Comparison of ENCODE assay signal across 9 cellular contexts in genomic region chr1:8020032-8020431, GRCh38. TPM values are rescaled to one million over a fixed set of nuclear protein-coding genes. Genes with fewer than 3 reads are reported as not detected.
DNase-seq lines count a peak whose midpoint lies in the region; ATAC-seq, FAIRE-seq and TF ChIP-seq lines count a peak whose summit lies in the region.
"Had no signal": no experiment of that assay in that cellular context is flagged by ENCODE, and none has a peak within 500 bp of the region (broad histone marks: within the 10 kb centered on the region; RNA-seq: fewer than 3 reads in every experiment).

No MANE protein-coding gene starts in this region.

- no peaks in the 10 kb centered on the region for H3K9me3 Mint-ChIP-seq in activated T-cell treated with anti-CD3 and anti-CD28 coated beads, Interleukin-2, amount 50 U/mL, for 24 hours

- H3K4me3 ChIP-seq in GM23248, result 0 out of 2 replicates have a peak overlapping the region, but pooled peaks have one; percentile 1
- H3K4me3 ChIP-seq in fibroblast of mammary gland (ENCODE audit: control insufficient read depth, low read depth, low read length), result no peak overlapping the region
- no peak overlapping the region for H3K4me3 ChIP-seq in prostate gland
- H3K4me3 ChIP-seq: heart left ventricle had no signal

- no peak overlapping the region for H2AFZ ChIP-seq in GM23248

- peak; percentile 95 for FAIRE-seq in RCC 7860 (lab: Jason Lieb, UNC)

- H3K36me3 ChIP-seq in GM23248 (ENCODE audit: low read depth) (no peaks in the 10 kb centered on the region), prostate gland (no peaks in the 10 kb centered on the region)
- H3K36me3 ChIP-seq: heart left ventricle had no signal

- H3K4me1 ChIP-seq in GM23248 (ENCODE audit: insufficient read depth) (peaks cover 83% of the 10 kb centered on the region), prostate gland (replicated peaks) (peaks cover 28% of the 10 kb centered on the region)

- TF ChIP-seq POLR2A in prostate gland (IDR thresholded peaks at IDR 0.05), result no peak

- H3K4me3 Mint-ChIP-seq in activated T-cell treated with anti-CD3 and anti-CD28 coated beads, Interleukin-2, amount 50 U/mL, for 24 hours, result no peak overlapping the region

- H3K36me3 Mint-ChIP-seq in activated T-cell treated with anti-CD3 and anti-CD28 coated beads, Interleukin-2, amount 50 U/mL, for 24 hours (ENCODE audit: low read depth), result no peaks in the 10 kb centered on the region

- H3K79me2 ChIP-seq in GM23248 (ENCODE audit: insufficient read depth), result peaks cover 96% of the 10 kb centered on the region

- H3K9me2 ChIP-seq in GM23248 (ENCODE audit: insufficient read depth), result no peaks in the 10 kb centered on the region

- peaks cover 7% of the 10 kb centered on the region; the same call in 1 of the 2 replicates for H4K20me1 ChIP-seq in GM23248 (ENCODE audit: insufficient read depth)

- peaks cover 48% of the 10 kb centered on the region for H3K27me3 Mint-ChIP-seq in activated T-cell treated with anti-CD3 and anti-CD28 coated beads, Interleukin-2, amount 50 U/mL, for 24 hours

- no peak for TF ChIP-seq CTCF in fibroblast of mammary gland (conservative IDR thresholded peaks at IDR 0.05; ENCODE audit: control insufficient read depth, insufficient read depth, low read depth, low read length)
- no peak for TF ChIP-seq CTCF in prostate gland (IDR thresholded peaks at IDR 0.05)

- no peak overlapping the region for H3K9ac ChIP-seq in GM23248

- in situ Hi-C loops in GM23248 (cut with MboI), result no loop called here

- H3F3A ChIP-seq in GM23248 (ENCODE audit: insufficient read depth), result peaks cover 81% of the 10 kb centered on the region

- H3K9me3 ChIP-seq in GM23248 (ENCODE audit: low read depth) (no peaks in the 10 kb centered on the region), prostate gland (no peaks in the 10 kb centered on the region)
- H3K9me3 ChIP-seq: heart left ventricle had no signal

- no peak overlapping the region for H3K27ac Mint-ChIP-seq in activated T-cell treated with anti-CD3 and anti-CD28 coated beads, Interleukin-2, amount 50 U/mL, for 24 hours

- H3K27me3 ChIP-seq in GM23248 (replicated peaks; ENCODE audit: insufficient read depth) (no peaks in the 10 kb centered on the region), prostate gland (replicated peaks; ENCODE audit: insufficient read depth) (no peaks in the 10 kb centered on the region)

- H3K27ac ChIP-seq in GM23248, result 0 out of 2 replicates have a peak overlapping the region, but pooled peaks have one; percentile 2
- peak overlapping the region; percentile 13 to 94 for H3K27ac ChIP-seq in prostate gland

- intact Hi-C loops in prostate gland (cut with DNase I), result no loop called here

- peaks cover 2% of the 10 kb centered on the region for H3K4me1 Mint-ChIP-seq in activated T-cell treated with anti-CD3 and anti-CD28 coated beads, Interleukin-2, amount 50 U/mL, for 24 hours (ENCODE audit: low read depth)

- DNase-seq in GM23248 (peak; percentile 54), RCC 7860 (ENCODE audit: low spot score) (peak; percentile 85), fibroblast of mammary gland (ENCODE audit: low read depth) (peak; percentile 49), prostate gland (ENCODE audit: low spot score) (peak; percentile 69), T-helper 1 cell (no peak)
- DNase-seq in activated T-cell treated with anti-CD3 and anti-CD28 coated beads, Interleukin-2, amount 50 U/mL, for 24 hours, result no peak
- DNase-seq: heart left ventricle had no signal

- peak overlapping the region; percentile 3 for H3K4me2 ChIP-seq in GM23248 (ENCODE audit: unreplicated experiment)

- ATAC-seq in HG03196 (IDR thresholded peaks at IDR 0.05; ENCODE audit: unreplicated experiment) (no peak), GM21786 (IDR thresholded peaks at IDR 0.05; ENCODE audit: unreplicated experiment) (no peak)

RNA-seq across cellular contexts. Expression of gene ERRFI1, which starts 6.1 kb away (rescaled TPM):
- 50.8 and 55.1 TPM in 2 replicates for total RNA-seq in GM23248 (2014; rRNA removed; shearing (Covaris generic))
- polyA plus RNA-seq in GM23248 (2016; fragmentation: Nextera tagmentation; extraction: Ambion mirVana), result 29.7 and 31.3 TPM in 2 replicates
- total RNA-seq in prostate gland, result 10 to 100 TPM; 58.1 to 60.4 TPM

RNA-seq across cellular contexts. Expression of gene PARK7, which starts 58.5 kb away (rescaled TPM):
- 191 and 198 TPM in 2 replicates for total RNA-seq in GM23248 (2014; rRNA removed; shearing (Covaris generic))
- polyA plus RNA-seq in GM23248 (2016; fragmentation: Nextera tagmentation; extraction: Ambion mirVana), result 514 and 522 TPM in 2 replicates
- total RNA-seq in prostate gland, result 100 to 1,000 TPM; 156 to 284 TPM

Comparison
In these comparisons a context has a peak if more than half of its experiments do, and no peak if none do; other contexts are left out.
1. DNase-seq: peak in GM23248 (single experiment), RCC 7860 (single experiment), fibroblast of mammary gland (single experiment) and prostate gland (single experiment); none in activated T-cell treated with anti-CD3 and anti-CD28 coated beads, Interleukin-2, amount 50 U/mL, for 24 hours (single experiment) and T-helper 1 cell (0 of 5).